14 cellular contexts compared by ENCODE assay signal in the genomic region with DNA sequence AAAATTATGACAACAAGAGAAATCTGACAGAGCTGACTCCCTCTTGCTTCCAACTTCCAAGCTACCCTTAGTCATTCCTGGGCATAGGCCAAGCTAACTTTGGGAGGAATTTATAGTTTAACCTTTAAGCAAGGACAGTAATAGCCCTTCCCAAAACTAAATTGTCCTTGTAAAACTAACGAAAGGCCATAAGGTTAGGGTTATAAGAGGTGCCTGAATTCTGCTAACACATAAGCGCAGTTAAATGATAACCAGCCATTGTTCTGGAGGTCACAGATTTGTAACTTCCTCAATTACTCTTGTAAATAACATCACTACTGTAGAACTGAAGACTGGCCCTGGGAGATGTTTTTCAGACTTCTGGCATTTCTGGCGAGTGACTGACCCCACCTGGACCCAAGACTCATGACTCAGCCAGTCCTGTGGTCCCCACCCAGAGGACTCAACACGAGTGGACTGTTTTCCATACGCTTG.
DNase-seq lines count a peak whose midpoint lies in the region; ATAC-seq lines count a peak whose summit lies in the region.
"Had no signal": no experiment of that assay in that cellular context is flagged by ENCODE, and none has a peak within 500 bp of the region (broad histone marks: within the 10 kb centered on the region; RNA-seq: fewer than 3 reads in every experiment).

No MANE protein-coding gene starts in this region.

- peaks cover 41 to 56% of the 10 kb centered on the region in 2 donors for H3K4me1 ChIP-seq in mucosa of rectum (ENCODE audit: control insufficient read depth in 2 of 2, insufficient read depth in 2 of 2, low read length in 2 of 2)

- ATAC-seq in GM19455 (IDR thresholded peaks at IDR 0.05; ENCODE audit: unreplicated experiment) (no peak), GM21723 (IDR thresholded peaks at IDR 0.05; ENCODE audit: unreplicated experiment) (no peak)
- ATAC-seq: stimulated activated memory B cell treated with anti-CD40 and anti-IgM and Interleukin-4, amounts not matched to agents 10 μg/mL and 1 μg/mL and 100 μg/mL, for 72 hours had no signal

- no peak overlapping the region for H3K27ac Mint-ChIP-seq in T-helper 2 cell treated with Interferon-gamma antibody and Interleukin-4, amounts not matched to agents 5 μg/mL and 100 μg/mL, for 36 hours
- H3K27ac Mint-ChIP-seq: stimulated activated memory B cell treated with anti-CD40 and anti-IgM and Interleukin-4, amounts not matched to agents 10 μg/mL and 1 μg/mL and 100 μg/mL, for 72 hours had no signal

- H3K9me3 ChIP-seq in mucosa of rectum (ENCODE audit: control insufficient read depth in 2 of 2, low read length in 2 of 2), result no peaks in the 10 kb centered on the region
- H3K9me3 ChIP-seq: heart left ventricle had no signal

- H3K9me3 Mint-ChIP-seq in T-helper 2 cell treated with Interferon-gamma antibody and Interleukin-4, amounts not matched to agents 5 μg/mL and 100 μg/mL, for 36 hours, result no peaks in the 10 kb centered on the region
- H3K9me3 Mint-ChIP-seq: stimulated activated memory B cell treated with anti-CD40 and anti-IgM and Interleukin-4, amounts not matched to agents 10 μg/mL and 1 μg/mL and 100 μg/mL, for 72 hours had no signal

- no peak overlapping the region for H3K4me3 ChIP-seq in mucosa of rectum (ENCODE audit: low read length in 2 of 2)
- H3K4me3 ChIP-seq: heart left ventricle, PC-9 had no signal

- H3K36me3 Mint-ChIP-seq in T-helper 2 cell treated with Interferon-gamma antibody and Interleukin-4, amounts not matched to agents 5 μg/mL and 100 μg/mL, for 36 hours (ENCODE audit: low read depth), result no peaks in the 10 kb centered on the region
- H3K36me3 Mint-ChIP-seq: stimulated activated memory B cell treated with anti-CD40 and anti-IgM and Interleukin-4, amounts not matched to agents 10 μg/mL and 1 μg/mL and 100 μg/mL, for 72 hours had no signal

- no peaks in the 10 kb centered on the region for H3K27me3 ChIP-seq in mucosa of rectum (ENCODE audit: control insufficient read depth in 2 of 2, insufficient read depth in 2 of 2, low read length in 2 of 2)
- H3K27me3 ChIP-seq: heart left ventricle had no signal

- no peak overlapping the region for H3K4me3 Mint-ChIP-seq in T-helper 2 cell treated with Interferon-gamma antibody and Interleukin-4, amounts not matched to agents 5 μg/mL and 100 μg/mL, for 36 hours
- H3K4me3 Mint-ChIP-seq: stimulated activated memory B cell treated with anti-CD40 and anti-IgM and Interleukin-4, amounts not matched to agents 10 μg/mL and 1 μg/mL and 100 μg/mL, for 72 hours had no signal

- no peaks in the 10 kb centered on the region for H3K4me1 Mint-ChIP-seq in T-helper 2 cell treated with Interferon-gamma antibody and Interleukin-4, amounts not matched to agents 5 μg/mL and 100 μg/mL, for 36 hours (ENCODE audit: low read depth)
- H3K4me1 Mint-ChIP-seq: stimulated activated memory B cell treated with anti-CD40 and anti-IgM and Interleukin-4, amounts not matched to agents 10 μg/mL and 1 μg/mL and 100 μg/mL, for 72 hours had no signal

- H3K27ac ChIP-seq in mucosa of rectum (ENCODE audit: low read depth in 2 of 2, low read length in 2 of 2), result peak overlapping the region; percentile 73 to 76
- H3K27ac ChIP-seq: heart left ventricle, PC-9 had no signal

- no peaks in the 10 kb centered on the region for H3K36me3 ChIP-seq in mucosa of rectum (ENCODE audit: control insufficient read depth in 2 of 2, insufficient read depth in 2 of 2, low read length in 2 of 2)
- H3K36me3 ChIP-seq: heart left ventricle had no signal

- DNase-seq in AG20443 (ENCODE audit: low spot score), result peak; percentile 64
- DNase-seq in RPMI7951 (ENCODE audit: low read depth), result peak; percentile 82
- DNase-seq in dedifferentiated amniotic fluid mesenchymal stem cell (ENCODE audit: extremely low spot score), result peak; percentile 54
- DNase-seq in T-helper 2 cell treated with Interferon-gamma antibody and Interleukin-4, amounts not matched to agents 5 μg/mL and 100 μg/mL, for 36 hours (ENCODE audit: low spot score), result no peak
- no peak for DNase-seq in DMS 273 (lab: John Stamatoyannopoulos, UW; ENCODE audit: unreplicated experiment)
- DNase-seq: activated CD4-positive, CD25-positive, alpha-beta regulatory T cell; C1 segment of cervical spinal cord; heart left ventricle; NCI-H2081 had no signal

- H3K27me3 Mint-ChIP-seq in T-helper 2 cell treated with Interferon-gamma antibody and Interleukin-4, amounts not matched to agents 5 μg/mL and 100 μg/mL, for 36 hours (ENCODE audit: low read depth), result peaks cover 3% of the 10 kb centered on the region
- H3K27me3 Mint-ChIP-seq: stimulated activated memory B cell treated with anti-CD40 and anti-IgM and Interleukin-4, amounts not matched to agents 10 μg/mL and 1 μg/mL and 100 μg/mL, for 72 hours had no signal

- H3K9ac ChIP-seq in mucosa of rectum (ENCODE audit: low read depth in 1 of 2, low read length in 2 of 2), result no peak overlapping the region

Comparison
In these comparisons a context has a peak if more than half of its experiments do, and no peak if none do; other contexts are left out.
1. DNase-seq: peak in AG20443 (single experiment), RPMI7951 (single experiment) and dedifferentiated amniotic fluid mesenchymal stem cell (single experiment); none in T-helper 2 cell treated with Interferon-gamma antibody and Interleukin-4, amounts not matched to agents 5 μg/mL and 100 μg/mL, for 36 hours (single experiment) and DMS 273 (single experiment).